In the genomic region with DNA sequence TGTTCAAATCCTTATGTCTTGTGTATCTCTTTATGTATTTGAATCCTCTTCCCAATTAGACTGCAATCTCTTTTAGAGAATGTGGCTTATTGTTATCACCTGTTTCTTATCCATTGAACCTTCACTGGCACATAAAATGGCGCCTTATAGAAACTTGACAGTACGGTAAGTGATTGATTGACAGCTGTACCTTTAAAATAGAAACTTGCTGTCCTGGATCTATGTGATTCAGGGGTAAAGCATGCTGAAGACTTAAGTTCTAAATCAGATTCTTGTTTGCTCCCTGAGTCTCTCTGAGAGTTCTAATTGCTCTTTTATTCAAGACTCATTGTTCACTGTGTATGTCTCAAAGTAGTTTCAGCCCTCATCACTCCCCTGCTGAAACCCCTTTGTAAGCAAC, we compare ENCODE assay signal across 31 cellular contexts.
"Had no signal": no experiment of that assay in that cellular context is flagged by ENCODE, and none has a peak within 500 bp of the region (broad histone marks: within the 10 kb centered on the region; RNA-seq: fewer than 3 reads in every experiment).

No MANE protein-coding gene starts in this region.

- H3K4me1 Mint-ChIP-seq: activated naive CD8-positive, alpha-beta T cell treated with anti-CD3 and anti-CD28 coated beads, Interleukin-2, amount 10 ng/mL, durations not matched to agents 7 days and 5 days had no signal

- FAIRE-seq: colon had no signal

- H3K36me3 ChIP-seq: ascending aorta, esophagus squamous epithelium had no signal

- H3K27ac ChIP-seq: ascending aorta, body of pancreas, esophagus squamous epithelium, VCaP had no signal

- H3K27me3 ChIP-seq: ascending aorta, body of pancreas, esophagus squamous epithelium had no signal

- H3K4me3 ChIP-seq: ascending aorta, body of pancreas, esophagus squamous epithelium had no signal

- H3K9me3 ChIP-seq: ascending aorta, body of pancreas, esophagus squamous epithelium had no signal

- H3K27ac Mint-ChIP-seq: activated CD8-positive, alpha-beta T cell treated with anti-CD3 and anti-CD28 coated beads for 36 hours; activated naive CD4-positive, alpha-beta T cell treated with anti-CD3 and anti-CD28 coated beads for 36 hours; activated naive CD4-positive, alpha-beta T cell treated with anti-CD3 and anti-CD28 coated beads, Interleukin-2, amount 50 U/mL, for 72 hours; activated naive CD8-positive, alpha-beta T cell treated with anti-CD3 and anti-CD28 coated beads, Interleukin-2, amount 10 ng/mL, durations not matched to agents 7 days and 5 days; activated T-helper 1 cell treated with anti-CD3 and anti-CD28 coated beads, Interleukin-12 subunit alpha, Interleukin-12 subunit beta, Interleukin-2, Interleukin-4 antibody, amounts not matched to agents 30 ng/mL and 10 ng/mL and 1 ng/mL, durations not matched to agents 14 hours and 24 hours and 36 hours; activated T-helper 2 cell treated with anti-CD3 and anti-CD28 coated beads, Interferon-gamma antibody, Interleukin-2, Interleukin-4, amounts not matched to agents 10 μg/mL and 5 μg/mL and 100 μg/mL, durations not matched to agents 14 hours and 24 hours and 36 hours; effector memory CD8-positive, alpha-beta T cell; T-helper 17 cell; T-helper 2 cell treated with Interferon-gamma antibody and Interleukin-4, amounts not matched to agents 5 μg/mL and 100 μg/mL, for 36 hours; WTC11 had no signal

- DNase-seq: activated CD4-positive, alpha-beta T cell treated with anti-CD3 and anti-CD28 coated beads for 48 hours; activated CD4-positive, alpha-beta T cell treated with anti-CD3 and anti-CD28 coated beads, Interleukin-2, amount 50 U/mL, for 1 hour; activated CD4-positive, alpha-beta T cell treated with anti-CD3 and anti-CD28 coated beads, Interleukin-2, amount 50 U/mL, for 48 hours; activated CD8-positive, alpha-beta memory T cell treated with anti-CD3 and anti-CD28 coated beads for 24 hours; activated CD8-positive, alpha-beta memory T cell treated with anti-CD3 and anti-CD28 coated beads, Interleukin-2, amount 50 U/mL, for 4 hours; activated CD8-positive, alpha-beta T cell treated with anti-CD3 and anti-CD28 coated beads for 36 hours; activated effector memory CD4-positive, alpha-beta T cell treated with anti-CD3 and anti-CD28 coated beads, Interleukin-2, amount 50 U/mL, for 16 hours; activated naive CD4-positive, alpha-beta T cell treated with anti-CD3 and anti-CD28 coated beads for 36 hours; activated naive CD8-positive, alpha-beta T cell treated with anti-CD3 and anti-CD28 coated beads, Interleukin-2, amount 10 ng/mL, durations not matched to agents 7 days and 5 days; activated T-cell treated with anti-CD3 and anti-CD28 coated beads, Interleukin-2, amount 50 U/mL, for 1 hour; activated T-cell treated with anti-CD3 and anti-CD28 coated beads, Interleukin-2, amount 50 U/mL, for 48 hours; body of pancreas; caudate nucleus; cortex of kidney; dermis blood vessel endothelial cell; effector CD4-positive, alpha-beta T cell; effector memory CD8-positive, alpha-beta T cell; erythroblast; esophagus squamous epithelium; foreskin melanocyte; T-helper 1 cell; T-helper 17 cell; T1000 had no signal

- H3K27me3 Mint-ChIP-seq: activated naive CD8-positive, alpha-beta T cell treated with anti-CD3 and anti-CD28 coated beads, Interleukin-2, amount 10 ng/mL, durations not matched to agents 7 days and 5 days had no signal

- H3K36me3 Mint-ChIP-seq: activated naive CD4-positive, alpha-beta T cell treated with anti-CD3 and anti-CD28 coated beads, Interleukin-2, amount 50 U/mL, for 72 hours; activated naive CD8-positive, alpha-beta T cell treated with anti-CD3 and anti-CD28 coated beads, Interleukin-2, amount 10 ng/mL, durations not matched to agents 7 days and 5 days had no signal

- H3K4me3 Mint-ChIP-seq: activated CD8-positive, alpha-beta T cell treated with anti-CD3 and anti-CD28 coated beads for 36 hours; activated naive CD4-positive, alpha-beta T cell treated with anti-CD3 and anti-CD28 coated beads for 36 hours; activated naive CD8-positive, alpha-beta T cell treated with anti-CD3 and anti-CD28 coated beads, Interleukin-2, amount 10 ng/mL, durations not matched to agents 7 days and 5 days; activated T-helper 1 cell treated with anti-CD3 and anti-CD28 coated beads, Interleukin-12 subunit alpha, Interleukin-12 subunit beta, Interleukin-2, Interleukin-4 antibody, amounts not matched to agents 30 ng/mL and 10 ng/mL and 1 ng/mL, durations not matched to agents 14 hours and 24 hours and 36 hours; effector memory CD8-positive, alpha-beta T cell; T-helper 17 cell; T-helper 2 cell treated with Interferon-gamma antibody and Interleukin-4, amounts not matched to agents 5 μg/mL and 100 μg/mL, for 36 hours; WTC11 had no signal

- ATAC-seq: activated CD8-positive, alpha-beta T cell treated with anti-CD3 and anti-CD28 coated beads for 36 hours; activated naive CD4-positive, alpha-beta T cell treated with anti-CD3 and anti-CD28 coated beads, Interleukin-2, amount 50 U/mL, for 72 hours; body of pancreas; effector memory CD8-positive, alpha-beta T cell; T-helper 17 cell; WTC11 had no signal

- H3K9me3 Mint-ChIP-seq: activated CD8-positive, alpha-beta T cell treated with anti-CD3 and anti-CD28 coated beads for 36 hours; activated naive CD4-positive, alpha-beta T cell treated with anti-CD3 and anti-CD28 coated beads for 36 hours; activated naive CD4-positive, alpha-beta T cell treated with anti-CD3 and anti-CD28 coated beads, Interleukin-2, amount 50 U/mL, for 72 hours; activated naive CD8-positive, alpha-beta T cell treated with anti-CD3 and anti-CD28 coated beads, Interleukin-2, amount 10 ng/mL, durations not matched to agents 7 days and 5 days; activated T-helper 1 cell treated with anti-CD3 and anti-CD28 coated beads, Interleukin-12 subunit alpha, Interleukin-12 subunit beta, Interleukin-2, Interleukin-4 antibody, amounts not matched to agents 30 ng/mL and 10 ng/mL and 1 ng/mL, durations not matched to agents 14 hours and 24 hours and 36 hours; activated T-helper 2 cell treated with anti-CD3 and anti-CD28 coated beads, Interferon-gamma antibody, Interleukin-2, Interleukin-4, amounts not matched to agents 10 μg/mL and 5 μg/mL and 100 μg/mL, durations not matched to agents 14 hours and 24 hours and 36 hours; T-helper 2 cell treated with Interferon-gamma antibody and Interleukin-4, amounts not matched to agents 5 μg/mL and 100 μg/mL, for 36 hours; WTC11 had no signal
